8 cellular contexts compared by ENCODE assay signal in the genomic region with DNA sequence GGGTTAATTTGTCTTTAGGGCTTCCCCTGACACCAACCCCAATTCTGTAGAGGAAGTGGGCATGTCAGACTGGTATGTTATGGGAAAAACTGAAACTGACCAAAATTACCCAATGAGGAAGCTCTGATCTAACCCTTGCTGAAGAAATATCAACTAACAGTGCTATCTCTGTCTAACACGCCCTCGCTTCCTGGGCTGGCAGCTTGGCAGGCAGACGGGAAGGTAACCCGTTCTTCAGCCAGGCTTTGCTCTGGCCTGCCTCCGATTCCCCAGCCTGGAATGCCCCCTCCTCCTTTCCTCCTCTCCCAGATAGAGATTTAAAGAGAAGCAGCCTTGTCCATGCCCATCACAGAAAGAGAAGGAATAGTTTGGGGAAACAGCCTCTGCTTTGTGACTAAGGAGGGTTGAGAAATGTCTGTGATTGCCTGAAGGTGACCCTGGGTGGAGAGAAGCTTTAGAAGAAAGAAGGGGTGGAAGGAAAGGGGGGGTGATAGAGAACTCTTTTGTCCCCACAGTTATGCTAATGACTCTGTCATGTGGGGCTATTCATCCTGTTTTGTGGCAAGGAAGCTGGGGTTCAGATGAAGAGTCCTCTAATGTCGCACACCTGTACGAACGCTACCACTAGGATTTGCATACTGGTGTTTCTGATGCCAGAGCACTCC. TPM values are rescaled to one million over a fixed set of nuclear protein-coding genes. Genes with fewer than 3 reads are reported as not detected.
A peak's percentile ranks its signal among the peaks of the same experiment; 100 is the strongest.
DNase-seq lines count a peak whose midpoint lies in the region; ATAC-seq lines count a peak whose summit lies in the region.

No MANE protein-coding gene starts in this region.

- H3K4me3 Mint-ChIP-seq in activated CD8-positive, alpha-beta memory T cell treated with anti-CD3 and anti-CD28 coated beads, Interleukin-2, amount 10 ng/mL, durations not matched to agents 7 days and 5 days = peak overlapping the region; percentile 64
- H3K4me3 Mint-ChIP-seq in dendritic cell treated with granulocyte-macrophage colony-stimulating factor and Interleukin-4, amounts not matched to agents 40 ng/mL and 50 ng/mL, for 4 days = peak overlapping the region; percentile 69

- peak overlapping the region; percentile 79 for H3K27ac ChIP-seq in muscle layer of duodenum (ENCODE audit: low read length)

- peak; percentile 69 for DNase-seq in activated CD8-positive, alpha-beta memory T cell treated with anti-CD3 and anti-CD28 coated beads, Interleukin-2, amount 10 ng/mL, durations not matched to agents 7 days and 5 days
- no peak for DNase-seq in activated CD8-positive, alpha-beta memory T cell treated with anti-CD3 and anti-CD28 coated beads for 24 hours
- DNase-seq in SIG-M5 treated with dmso at 0.1 percent for 504 hours (lab: John Stamatoyannopoulos, UW; ENCODE audit: unreplicated experiment) = peak; percentile 96
- DNase-seq in NCI-H1436 (lab: John Stamatoyannopoulos, UW) = no peak
- no peak for DNase-seq in ACHN

- H3K4me1 Mint-ChIP-seq in activated CD8-positive, alpha-beta memory T cell treated with anti-CD3 and anti-CD28 coated beads, Interleukin-2, amount 10 ng/mL, durations not matched to agents 7 days and 5 days = peaks cover 60% of the 10 kb centered on the region
- H3K4me1 Mint-ChIP-seq in dendritic cell treated with granulocyte-macrophage colony-stimulating factor and Interleukin-4, amounts not matched to agents 40 ng/mL and 50 ng/mL, for 4 days (ENCODE audit: low read depth) = peaks cover 87% of the 10 kb centered on the region

- H3K4me1 ChIP-seq in muscle layer of duodenum (ENCODE audit: control insufficient read depth in 1 of 2, insufficient read depth in 2 of 2, low read length in 2 of 2) = peaks cover 8 to 10% of the 10 kb centered on the region in 2 donors

- H3K9me3 Mint-ChIP-seq in activated CD8-positive, alpha-beta memory T cell treated with anti-CD3 and anti-CD28 coated beads, Interleukin-2, amount 10 ng/mL, durations not matched to agents 7 days and 5 days (ENCODE audit: low read depth) = no peaks in the 10 kb centered on the region
- no peaks in the 10 kb centered on the region for H3K9me3 Mint-ChIP-seq in dendritic cell treated with granulocyte-macrophage colony-stimulating factor and Interleukin-4, amounts not matched to agents 40 ng/mL and 50 ng/mL, for 4 days

- no peaks in the 10 kb centered on the region for H3K27me3 ChIP-seq in muscle layer of duodenum (ENCODE audit: low read depth, low read length)

- H3K36me3 Mint-ChIP-seq in activated CD8-positive, alpha-beta memory T cell treated with anti-CD3 and anti-CD28 coated beads, Interleukin-2, amount 10 ng/mL, durations not matched to agents 7 days and 5 days = peaks cover 4% of the 10 kb centered on the region
- peaks cover 10% of the 10 kb centered on the region for H3K36me3 Mint-ChIP-seq in dendritic cell treated with granulocyte-macrophage colony-stimulating factor and Interleukin-4, amounts not matched to agents 40 ng/mL and 50 ng/mL, for 4 days (ENCODE audit: low read depth)

- intact Hi-C loops in dendritic cell treated with granulocyte-macrophage colony-stimulating factor and Interleukin-4, amounts not matched to agents 40 ng/mL and 50 ng/mL, for 4 days (cut with micrococcal nuclease) = loop anchor here (1.0 kb wide), 1 partner anchor 134 kb away; no protein-coding TSS in a partner anchor

- no peaks in the 10 kb centered on the region for H3K27me3 Mint-ChIP-seq in activated CD8-positive, alpha-beta memory T cell treated with anti-CD3 and anti-CD28 coated beads, Interleukin-2, amount 10 ng/mL, durations not matched to agents 7 days and 5 days
- no peaks in the 10 kb centered on the region for H3K27me3 Mint-ChIP-seq in dendritic cell treated with granulocyte-macrophage colony-stimulating factor and Interleukin-4, amounts not matched to agents 40 ng/mL and 50 ng/mL, for 4 days

- peak overlapping the region; percentile 94 for H3K27ac Mint-ChIP-seq in activated CD8-positive, alpha-beta memory T cell treated with anti-CD3 and anti-CD28 coated beads, Interleukin-2, amount 10 ng/mL, durations not matched to agents 7 days and 5 days
- peak overlapping the region; percentile 87 for H3K27ac Mint-ChIP-seq in dendritic cell treated with granulocyte-macrophage colony-stimulating factor and Interleukin-4, amounts not matched to agents 40 ng/mL and 50 ng/mL, for 4 days

- in situ Hi-C loops in ACHN (cut with HindIII; ENCODE audit: low pct_ligation_motif_present, low pct_unique_long_range_greater_than_20kb, low sequenced_read_pairs) = no loop called here

- no peaks in the 10 kb centered on the region for H3K36me3 ChIP-seq in muscle layer of duodenum (ENCODE audit: control insufficient read depth in 1 of 2, insufficient read depth in 2 of 2, low read length in 2 of 2)

- H3K4me3 ChIP-seq in muscle layer of duodenum (ENCODE audit: low read depth in 1 of 2, low read length in 2 of 2) = no peak overlapping the region

- H3K9me3 ChIP-seq in muscle layer of duodenum (ENCODE audit: control insufficient read depth in 1 of 2, low read length in 2 of 2) = no peaks in the 10 kb centered on the region

- CTCF ChIA-PET in activated CD8-positive, alpha-beta memory T cell treated with anti-CD3 and anti-CD28 coated beads, Interleukin-2, amount 10 ng/mL, durations not matched to agents 7 days and 5 days (lab: Charles Lee) = interaction anchor here (0.6 to 6.8 kb wide), 4 partner anchors 12 to 264 kb away, joined by 3 to 67 read pairs (median 3); partner anchors contain the start of gene HK2

- ATAC-seq in activated CD8-positive, alpha-beta memory T cell treated with anti-CD3 and anti-CD28 coated beads, Interleukin-2, amount 10 ng/mL, durations not matched to agents 7 days and 5 days = peak; percentile 88
- peak; percentile 81 for ATAC-seq in HG03095 (IDR thresholded peaks at IDR 0.05; ENCODE audit: unreplicated experiment)

RNA-seq across cellular contexts. Expression of gene HK2, which starts 15.4 kb away (rescaled TPM):
- total RNA-seq in activated CD8-positive, alpha-beta memory T cell treated with anti-CD3 and anti-CD28 coated beads, Interleukin-2, amount 10 ng/mL, durations not matched to agents 7 days and 5 days = 10 to 100 TPM; 32.2 to 45.8 TPM

Comparison
In these comparisons a context has a peak if more than half of its experiments do, and no peak if none do; other contexts are left out.
1. DNase-seq: peak in activated CD8-positive, alpha-beta memory T cell treated with anti-CD3 and anti-CD28 coated beads, Interleukin-2, amount 10 ng/mL, durations not matched to agents 7 days and 5 days (single experiment) and SIG-M5 treated with dmso at 0.1 percent for 504 hours (single experiment); none in activated CD8-positive, alpha-beta memory T cell treated with anti-CD3 and anti-CD28 coated beads for 24 hours (single experiment), NCI-H1436 (single experiment) and ACHN (single experiment).